Comparison of ENCODE assay signal across 8 cellular contexts in the genomic region with DNA sequence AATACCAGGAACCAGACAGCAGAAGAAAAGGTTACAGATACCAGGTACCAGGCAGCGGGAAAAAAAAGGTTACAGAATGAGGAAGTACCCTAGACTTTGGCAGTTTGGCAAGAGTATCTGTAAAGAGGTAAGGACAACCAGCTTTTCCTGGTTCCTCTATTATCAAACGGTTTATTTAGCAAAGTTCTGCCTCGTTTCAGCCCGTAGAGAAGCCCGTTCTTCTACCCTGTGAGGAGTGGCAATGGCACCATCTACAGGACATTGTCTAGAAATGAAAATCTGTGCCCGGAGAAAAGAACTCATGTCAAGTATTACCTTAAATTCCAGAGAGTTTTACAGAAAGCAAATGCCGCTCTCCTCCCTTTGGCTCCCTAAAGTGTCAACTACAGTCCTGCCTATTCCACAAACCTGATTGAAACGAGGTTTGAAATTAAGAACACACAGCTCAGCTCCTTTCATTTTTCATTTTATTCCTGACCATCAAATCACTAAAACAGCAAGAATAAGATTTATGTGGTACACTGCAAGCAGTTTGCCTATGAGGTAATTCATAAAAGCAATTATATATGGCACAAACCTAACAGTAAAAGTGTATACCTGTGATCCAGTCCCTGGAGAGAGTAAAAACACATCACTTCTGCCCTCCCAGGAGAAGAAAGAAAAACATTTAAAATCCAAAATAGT.
DNase-seq lines count a peak whose midpoint lies in the region; ATAC-seq, FAIRE-seq and TF ChIP-seq lines count a peak whose summit lies in the region.

No MANE protein-coding gene starts in this region.

- no peaks in the 10 kb centered on the region for H3K9me3 ChIP-seq in SJCRH30 (replicated peaks)
- no peaks in the 10 kb centered on the region for H3K9me3 ChIP-seq in pancreas

- DNase-seq in DMS153 (lab: John Stamatoyannopoulos, UW) = peak; percentile 11
- DNase-seq in Jurkat, Clone E6-1 (ENCODE audit: low read depth, low spot score) = peak; percentile 20
- DNase-seq in SJCRH30 = peak; percentile 16 to 73
- peak; percentile 50 for DNase-seq in fibroblast of mammary gland (ENCODE audit: low read depth)
- no peak for DNase-seq in pancreas
- DNase-seq in stimulated activated CD4-positive, alpha-beta T cell treated with anti-CD3 and anti-CD28 coated beads, Interleukin-4, amount 100 ng/mL, for 4 hours = no peak
- no peak for DNase-seq in NK-92 treated with Interleukin-12 subunit alpha and Interleukin-12 subunit beta, amount 100 ng/mL, for 24 hours (lab: John Stamatoyannopoulos, UW)
- DNase-seq in stimulated activated CD4-positive, alpha-beta T cell treated with anti-CD3 and anti-CD28 coated beads, Interleukin-12 subunit alpha, Interleukin-12 subunit beta, amount 100 ng/mL, for 4 hours = no peak

- intact Hi-C loops in pancreas (cut with DNase I) = loop anchor here in 1 of 3 donors (10.0 kb wide), 1 partner anchor 554 kb away; no protein-coding TSS in a partner anchor

- H3K27ac ChIP-seq in SJCRH30 (no peak overlapping the region), pancreas (no peak overlapping the region)

- no peak overlapping the region for H3K4me3 ChIP-seq in Jurkat, Clone E6-1 (ENCODE audit: low read length)
- no peak overlapping the region for H3K4me3 ChIP-seq in SJCRH30
- H3K4me3 ChIP-seq in fibroblast of mammary gland (ENCODE audit: control insufficient read depth, low read depth, low read length) = no peak overlapping the region
- no peak overlapping the region for H3K4me3 ChIP-seq in pancreas

- H3K36me3 ChIP-seq in SJCRH30 = no peaks in the 10 kb centered on the region
- H3K36me3 ChIP-seq in pancreas = no peaks in the 10 kb centered on the region

- 2 to 3% methylated on average over 8 of the region's 8 CpGs for WGBS in pancreas, 2 donors

- FAIRE-seq in pancreas (lab: Jason Lieb, UNC) = no peak

- H3K4me1 ChIP-seq in SJCRH30 (no peaks in the 10 kb centered on the region), pancreas (no peaks in the 10 kb centered on the region)

- TF ChIP-seq CTCF in fibroblast of mammary gland (conservative IDR thresholded peaks at IDR 0.05; ENCODE audit: control insufficient read depth, insufficient read depth, low read depth, low read length) = peak; percentile 64
- TF ChIP-seq CTCF in pancreas (IDR thresholded peaks at IDR 0.05) = peak in 2 of 4 donors; percentile 30 to 34

- ATAC-seq in pancreas = peak; percentile 82 to 93 (median 90)

- H3K27me3 ChIP-seq in SJCRH30 (no peaks in the 10 kb centered on the region), pancreas (no peaks in the 10 kb centered on the region)

Comparison
In these comparisons a context has a peak if more than half of its experiments do, and no peak if none do; other contexts are left out.
1. DNase-seq: peak in DMS153 (single experiment), Jurkat, Clone E6-1 (single experiment), SJCRH30 (2 of 2) and fibroblast of mammary gland (single experiment); none in pancreas (0 of 6), stimulated activated CD4-positive, alpha-beta T cell treated with anti-CD3 and anti-CD28 coated beads, Interleukin-4, amount 100 ng/mL, for 4 hours (0 of 2), NK-92 treated with Interleukin-12 subunit alpha and Interleukin-12 subunit beta, amount 100 ng/mL, for 24 hours (single experiment) and stimulated activated CD4-positive, alpha-beta T cell treated with anti-CD3 and anti-CD28 coated beads, Interleukin-12 subunit alpha, Interleukin-12 subunit beta, amount 100 ng/mL, for 4 hours (single experiment).